ENCODE assay signal across 12 cellular contexts in the genomic region with DNA sequence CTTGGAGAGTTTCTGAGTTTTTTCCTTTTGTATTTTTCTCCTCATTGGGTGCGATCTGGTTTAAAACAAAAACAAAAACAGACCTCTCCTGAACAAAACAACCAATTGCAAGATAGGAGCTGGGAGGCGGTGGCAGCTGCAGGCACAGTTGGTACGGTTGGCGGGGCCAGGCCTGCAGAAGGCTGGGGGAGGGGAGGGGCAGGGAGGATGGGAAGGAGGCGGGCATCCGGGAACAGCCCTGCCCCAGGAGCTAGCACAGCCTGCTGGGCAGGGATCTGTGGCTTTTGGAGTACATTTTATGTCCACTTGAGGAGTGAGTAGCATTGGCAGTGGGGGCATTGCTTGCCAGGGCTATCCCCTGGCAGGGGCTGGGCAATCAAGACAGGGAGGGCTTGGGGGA. TPM values are rescaled to one million over a fixed set of nuclear protein-coding genes. Genes with fewer than 3 reads are reported as not detected.
A peak's percentile ranks its signal among the peaks of the same experiment; 100 is the strongest.
DNase-seq lines count a peak whose midpoint lies in the region; ATAC-seq lines count a peak whose summit lies in the region.
"Had no signal": no experiment of that assay in that cellular context is flagged by ENCODE, and none has a peak within 500 bp of the region (broad histone marks: within the 10 kb centered on the region; RNA-seq: fewer than 3 reads in every experiment).

No MANE protein-coding gene starts in this region.

- no peak overlapping the region for H2BK5ac ChIP-seq in mesendoderm (ENCODE audit: low read length)

- WGBS in mesendoderm (ENCODE audit: extremely low coverage, insufficient coverage, low lambda C conversion rate), result no CpG with 5 or more reads among the region's 6 CpGs

- ATAC-seq in Right ventricle myocardium superior (ENCODE audit: poor library complexity) (peak; percentile 47), HG03521 (IDR thresholded peaks at IDR 0.05; ENCODE audit: unreplicated experiment) (no peak)
- no peak for ATAC-seq in effector memory CD8-positive, alpha-beta T cell (replicated peaks)

- H3K4me1 Mint-ChIP-seq in effector memory CD8-positive, alpha-beta T cell (ENCODE audit: low read depth in 2 of 2), result no peaks in the 10 kb centered on the region

- H3K79me1 ChIP-seq in mesendoderm (ENCODE audit: low read length), result no peaks in the 10 kb centered on the region

- H2BK15ac ChIP-seq in mesendoderm (replicated peaks; ENCODE audit: low read depth), result no peak overlapping the region

- no peaks in the 10 kb centered on the region for H3K9me3 Mint-ChIP-seq in effector memory CD8-positive, alpha-beta T cell
- H3K9me3 Mint-ChIP-seq: IgD-negative memory B cell had no signal

- H3K4me1 ChIP-seq in mesendoderm (ENCODE audit: control insufficient read depth, low read depth, low read length), result peaks cover 15% of the 10 kb centered on the region
- H3K4me1 ChIP-seq: SJSA1 had no signal

- H3K27me3 Mint-ChIP-seq in effector memory CD8-positive, alpha-beta T cell, result peaks cover 31 to 45% of the 10 kb centered on the region in 2 donors

- no peak overlapping the region for H2BK120ac ChIP-seq in mesendoderm (ENCODE audit: low read depth, low read length)

- H3K18ac ChIP-seq in mesendoderm (ENCODE audit: low read length), result no peak overlapping the region

- H3K36me3 ChIP-seq in mesendoderm (ENCODE audit: control insufficient read depth, insufficient read depth, low read length), result no peaks in the 10 kb centered on the region
- H3K36me3 ChIP-seq: SJSA1, tibial nerve had no signal

- H3K4me3 ChIP-seq in mesendoderm (ENCODE audit: low read length), result no peak overlapping the region
- H3K4me3 ChIP-seq: SJSA1, tibial nerve had no signal

- no peak overlapping the region for H3K23ac ChIP-seq in mesendoderm (ENCODE audit: low read length)

- no peak overlapping the region for H3K27ac Mint-ChIP-seq in effector memory CD8-positive, alpha-beta T cell
- H3K27ac Mint-ChIP-seq: IgD-negative memory B cell had no signal

- H3K9ac ChIP-seq in mesendoderm (ENCODE audit: low read length), result no peak overlapping the region

- no peak overlapping the region for H4K8ac ChIP-seq in mesendoderm (ENCODE audit: low read depth, low read length)

- H3K27me3 ChIP-seq in mesendoderm (ENCODE audit: insufficient read depth, low read length, poor library complexity), result no peaks in the 10 kb centered on the region
- H3K27me3 ChIP-seq: SJSA1, tibial nerve had no signal

- no peak overlapping the region for H3K4me3 Mint-ChIP-seq in effector memory CD8-positive, alpha-beta T cell

- H3K4ac ChIP-seq in mesendoderm (ENCODE audit: low read depth, low read length), result peak overlapping the region; percentile 75

- H4K5ac ChIP-seq in mesendoderm (ENCODE audit: low read length), result no peak overlapping the region

- H3K56ac ChIP-seq in mesendoderm (ENCODE audit: low read length), result peak overlapping the region; percentile 88

- H3K79me2 ChIP-seq in mesendoderm (ENCODE audit: control insufficient read depth, insufficient read depth, low read length), result no peaks in the 10 kb centered on the region

- no peak overlapping the region for H2AK5ac ChIP-seq in mesendoderm (ENCODE audit: low read length)

- DNase-seq in Right ventricle myocardium superior, result no peak
- DNase-seq in cardiac septum (ENCODE audit: low spot score), result no peak
- peak in 57 of 58 donors; percentile 12 to 91 (median 79) for DNase-seq in anterior cingulate cortex (lab: John Stamatoyannopoulos, UW)
- peak; percentile 48 for DNase-seq in mesendoderm
- peak; percentile 87 for DNase-seq in ureter (ENCODE audit: low spot score)
- no peak for DNase-seq in activated CD8-positive, alpha-beta memory T cell treated with anti-CD3 and anti-CD28 coated beads, Interleukin-2, amount 50 U/mL, for 48 hours
- no peak for DNase-seq in effector memory CD8-positive, alpha-beta T cell
- DNase-seq: activated T-cell treated with anti-CD3 and anti-CD28 coated beads, Interleukin-2, amount 50 U/mL, for 1 hour had no signal

- H3K4me2 ChIP-seq in mesendoderm (ENCODE audit: low read length), result no peak overlapping the region

- intact Hi-C loops in Right ventricle myocardium superior (cut with DNase I), result no loop called here
- intact Hi-C loops in cardiac septum (cut with DNase I), result loop anchor here (5.0 kb wide), 1 partner anchor 40 kb away; the partner anchor contains the start of gene AGT

- no peaks in the 10 kb centered on the region for H3K36me3 Mint-ChIP-seq in effector memory CD8-positive, alpha-beta T cell (ENCODE audit: insufficient read depth)
- H3K36me3 Mint-ChIP-seq: IgD-negative memory B cell had no signal

- H3K27ac ChIP-seq in mesendoderm (ENCODE audit: low read depth, low read length), result no peak overlapping the region
- H3K27ac ChIP-seq: SJSA1 had no signal

RNA-seq across cellular contexts. Expression of gene CAPN9, which starts 5.2 kb away (rescaled TPM):
- 0.83 TPM for total RNA-seq in Right ventricle myocardium superior
- total RNA-seq in cardiac septum, result 0.38 TPM
- 0.32 TPM for polyA plus RNA-seq in mesendoderm (2013, experiment 1 of 2)
- polyA plus RNA-seq in mesendoderm (2013, experiment 2 of 2), result 0.22 TPM
- total RNA-seq in ureter, result 3.0 TPM
- total RNA-seq: SJSA1 had no signal
- polyA plus RNA-seq: IgD-negative memory B cell had no signal

RNA-seq across cellular contexts. Expression of gene AGT, which starts 38.5 kb away (rescaled TPM):
- total RNA-seq in Right ventricle myocardium superior (56.2 TPM), cardiac septum (71.0 TPM), ureter (47.6 TPM)
- 0.01 TPM for polyA plus RNA-seq in mesendoderm (2013, experiment 1 of 2)
- polyA plus RNA-seq in mesendoderm (2013, experiment 2 of 2), result 0.03 TPM
- total RNA-seq: SJSA1 had no signal
- polyA plus RNA-seq: IgD-negative memory B cell had no signal

Comparison
In these comparisons a context has a peak if more than half of its experiments do, and no peak if none do; other contexts are left out.
1. DNase-seq: peak in anterior cingulate cortex (57 of 58), mesendoderm (single experiment) and ureter (single experiment); none in Right ventricle myocardium superior (single experiment), cardiac septum (single experiment), activated CD8-positive, alpha-beta memory T cell treated with anti-CD3 and anti-CD28 coated beads, Interleukin-2, amount 50 U/mL, for 48 hours (single experiment) and effector memory CD8-positive, alpha-beta T cell (0 of 3).